In the genomic region with DNA sequence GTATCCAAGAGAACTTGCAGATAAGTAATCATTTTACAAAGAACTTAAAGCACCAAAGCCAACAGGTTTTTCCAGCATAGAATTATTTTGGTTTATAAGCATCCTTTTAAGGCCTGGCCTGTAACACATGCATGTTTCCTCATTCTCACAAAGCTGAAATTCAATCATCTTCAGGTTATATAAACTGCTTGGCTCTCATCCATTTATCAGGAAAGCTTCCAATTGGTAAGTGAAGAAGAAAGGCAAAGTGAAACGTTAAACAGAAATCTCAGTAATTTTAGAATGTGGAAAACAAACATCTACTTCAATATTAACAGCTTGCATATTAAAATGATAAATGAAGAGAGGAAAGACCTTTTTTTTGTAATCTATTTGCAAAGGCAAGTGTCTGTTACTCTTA, we compare ENCODE assay signal across 9 cellular contexts. TPM values are rescaled to one million over a fixed set of nuclear protein-coding genes. Genes with fewer than 3 reads are reported as not detected.
DNase-seq lines count a peak whose midpoint lies in the region; ATAC-seq, FAIRE-seq and TF ChIP-seq lines count a peak whose summit lies in the region.
"Had no signal": no experiment of that assay in that cellular context is flagged by ENCODE, and none has a peak within 500 bp of the region (broad histone marks: within the 10 kb centered on the region; RNA-seq: fewer than 3 reads in every experiment).

No MANE protein-coding gene starts in this region.

- peak overlapping the region; percentile 65 for H3K4me3 Mint-ChIP-seq in activated naive CD4-positive, alpha-beta T cell treated with anti-CD3 and anti-CD28 coated beads for 36 hours
- H3K4me3 Mint-ChIP-seq in activated naive CD8-positive, alpha-beta T cell treated with anti-CD3 and anti-CD28 coated beads, Interleukin-2, amount 10 ng/mL, durations not matched to agents 7 days and 5 days: peak overlapping the region; percentile 100

- TF ChIP-seq POLR2A in upper lobe of left lung (IDR thresholded peaks at IDR 0.05): no peak

- H3K27me3 ChIP-seq in left lung (no peaks in the 10 kb centered on the region), upper lobe of left lung (no peaks in the 10 kb centered on the region)

- peak overlapping the region; percentile 72 for H3K27ac Mint-ChIP-seq in activated naive CD4-positive, alpha-beta T cell treated with anti-CD3 and anti-CD28 coated beads for 36 hours
- H3K27ac Mint-ChIP-seq in activated naive CD8-positive, alpha-beta T cell treated with anti-CD3 and anti-CD28 coated beads, Interleukin-2, amount 10 ng/mL, durations not matched to agents 7 days and 5 days: peak overlapping the region; percentile 45

- no peak for DNase-seq in activated naive CD4-positive, alpha-beta T cell treated with anti-CD3 and anti-CD28 coated beads for 36 hours
- DNase-seq in activated naive CD4-positive, alpha-beta T cell treated with anti-CD3 and anti-CD28 coated beads, Interleukin-2, amount 50 U/mL, for 16 hours: no peak
- no peak for DNase-seq in activated naive CD8-positive, alpha-beta T cell treated with anti-CD3 and anti-CD28 coated beads, Interleukin-2, amount 10 ng/mL, durations not matched to agents 7 days and 5 days
- DNase-seq in left lung (no peak), upper lobe of left lung (no peak), HTR-8/SVneo (ENCODE audit: insufficient read length, low spot score) (no peak)

- H3K4me1 Mint-ChIP-seq in activated naive CD4-positive, alpha-beta T cell treated with anti-CD3 and anti-CD28 coated beads for 36 hours (ENCODE audit: low read depth): peaks cover 63% of the 10 kb centered on the region
- peaks cover 43% of the 10 kb centered on the region for H3K4me1 Mint-ChIP-seq in activated naive CD8-positive, alpha-beta T cell treated with anti-CD3 and anti-CD28 coated beads, Interleukin-2, amount 10 ng/mL, durations not matched to agents 7 days and 5 days

- POLR2A ChIA-PET in activated naive CD8-positive, alpha-beta T cell treated with anti-CD3 and anti-CD28 coated beads, Interleukin-2, amount 10 ng/mL, durations not matched to agents 7 days and 5 days (lab: Charles Lee): interaction anchor here (1.1 to 5.9 kb wide), 8 partner anchors 7 to 223 kb away, joined by 3 to 85 read pairs (median 9); partner anchors contain the start of genes ERICH6, SELENOT, SIAH2 and TSC22D2

- H3K4me1 ChIP-seq in left lung (peaks cover 19 to 63% of the 10 kb centered on the region in 2 donors), upper lobe of left lung (peaks cover 31 to 55% (median 42%) of the 10 kb centered on the region in 4 donors)

- H3K9me3 ChIP-seq in left lung (no peaks in the 10 kb centered on the region), upper lobe of left lung (no peaks in the 10 kb centered on the region)

- H3K36me3 Mint-ChIP-seq in activated naive CD4-positive, alpha-beta T cell treated with anti-CD3 and anti-CD28 coated beads for 36 hours (ENCODE audit: low read depth): peaks cover 42% of the 10 kb centered on the region
- peaks cover 26% of the 10 kb centered on the region for H3K36me3 Mint-ChIP-seq in activated naive CD8-positive, alpha-beta T cell treated with anti-CD3 and anti-CD28 coated beads, Interleukin-2, amount 10 ng/mL, durations not matched to agents 7 days and 5 days

- H3K36me3 ChIP-seq in left lung (peaks cover 0 to 18% of the 10 kb centered on the region in 2 donors), upper lobe of left lung (peaks cover 0 to 32% (median 4%) of the 10 kb centered on the region in 4 donors)

- 0% methylated on average over 1 of the region's 1 CpG for WGBS in upper lobe of left lung, 2 donors

- intact Hi-C loops in activated naive CD4-positive, alpha-beta T cell treated with anti-CD3 and anti-CD28 coated beads for 36 hours (cut with micrococcal nuclease): loop anchor here (2.0 to 10.0 kb wide), 3 partner anchors 14 to 1650 kb away; partner anchors contain the start of gene GPR171
- intact Hi-C loops in left lung (cut with DNase I): no loop called here

- no peak for FAIRE-seq in HTR-8/SVneo (lab: Jason Lieb, UNC)
- FAIRE-seq: colon had no signal

- H3K27me3 Mint-ChIP-seq in activated naive CD4-positive, alpha-beta T cell treated with anti-CD3 and anti-CD28 coated beads for 36 hours (ENCODE audit: low read depth): no peaks in the 10 kb centered on the region
- H3K27me3 Mint-ChIP-seq in activated naive CD8-positive, alpha-beta T cell treated with anti-CD3 and anti-CD28 coated beads, Interleukin-2, amount 10 ng/mL, durations not matched to agents 7 days and 5 days: no peaks in the 10 kb centered on the region

- peak overlapping the region; percentile 78 to 90 for H3K4me3 ChIP-seq in left lung
- H3K4me3 ChIP-seq in upper lobe of left lung: peak overlapping the region; percentile 42 to 89 (median 64)

- ATAC-seq in activated naive CD8-positive, alpha-beta T cell treated with anti-CD3 and anti-CD28 coated beads, Interleukin-2, amount 10 ng/mL, durations not matched to agents 7 days and 5 days (ENCODE audit: low read depth): no peak
- ATAC-seq in left lung (no peak), upper lobe of left lung (ENCODE audit: low FRiP score in 2 of 2) (no peak), GM21528 (IDR thresholded peaks at IDR 0.05; ENCODE audit: low FRiP score, unreplicated experiment) (no peak), HG02571 (IDR thresholded peaks at IDR 0.05; ENCODE audit: unreplicated experiment) (no peak)

- no peak for TF ChIP-seq CTCF in left lung (IDR thresholded peaks at IDR 0.05)
- TF ChIP-seq CTCF in upper lobe of left lung (IDR thresholded peaks at IDR 0.05): no peak

- H3K27ac ChIP-seq in left lung: peak overlapping the region; percentile 99 to 100
- peak overlapping the region; percentile 98 to 99 (median 99) for H3K27ac ChIP-seq in upper lobe of left lung

- TF ChIP-seq EP300 in upper lobe of left lung (IDR thresholded peaks at IDR 0.05): no peak

- no peaks in the 10 kb centered on the region for H3K9me3 Mint-ChIP-seq in activated naive CD4-positive, alpha-beta T cell treated with anti-CD3 and anti-CD28 coated beads for 36 hours
- no peaks in the 10 kb centered on the region for H3K9me3 Mint-ChIP-seq in activated naive CD8-positive, alpha-beta T cell treated with anti-CD3 and anti-CD28 coated beads, Interleukin-2, amount 10 ng/mL, durations not matched to agents 7 days and 5 days

- CTCF ChIA-PET in activated naive CD4-positive, alpha-beta T cell treated with anti-CD3 and anti-CD28 coated beads for 36 hours (lab: Charles Lee): interaction anchor here (0.6 to 1.5 kb wide), 4 partner anchors 63 to 243 kb away, joined by 3 to 6 read pairs (median 4); no protein-coding TSS in a partner anchor

RNA-seq across cellular contexts. Expression of gene SERP1, which starts 1.6 kb away (rescaled TPM):
- total RNA-seq in activated naive CD4-positive, alpha-beta T cell treated with anti-CD3 and anti-CD28 coated beads for 36 hours: 100 to 1,000 TPM in 1 of 2 experiments, 10 to 100 TPM in 1; 95.9 to 105 TPM
- total RNA-seq in activated naive CD8-positive, alpha-beta T cell treated with anti-CD3 and anti-CD28 coated beads, Interleukin-2, amount 10 ng/mL, durations not matched to agents 7 days and 5 days: 10 to 100 TPM; 89.4 to 89.8 TPM
- total RNA-seq in left lung (100 to 1,000 TPM; 138 to 155 TPM), upper lobe of left lung (100 to 1,000 TPM; 160 to 459 (median 303) TPM)

RNA-seq across cellular contexts. Expression of gene EIF2A, which starts 1.9 kb away (rescaled TPM):
- 100 to 1,000 TPM; 133 to 135 TPM for total RNA-seq in activated naive CD4-positive, alpha-beta T cell treated with anti-CD3 and anti-CD28 coated beads for 36 hours
- 10 to 100 TPM; 82.2 to 84.2 TPM for total RNA-seq in activated naive CD8-positive, alpha-beta T cell treated with anti-CD3 and anti-CD28 coated beads, Interleukin-2, amount 10 ng/mL, durations not matched to agents 7 days and 5 days
- 10 to 100 TPM; 63.2 to 84.8 TPM for total RNA-seq in left lung
- 100 to 1,000 TPM in 2 of 6 donors, 10 to 100 TPM in 4; 40.1 to 202 (median 78.0) TPM for total RNA-seq in upper lobe of left lung

RNA-seq across cellular contexts. Expression of gene SELENOT, which starts 58.4 kb away (rescaled TPM):
- total RNA-seq in activated naive CD4-positive, alpha-beta T cell treated with anti-CD3 and anti-CD28 coated beads for 36 hours: 10 to 100 TPM; 68.4 to 71.2 TPM
- 10 to 100 TPM; 92.5 to 94.2 TPM for total RNA-seq in activated naive CD8-positive, alpha-beta T cell treated with anti-CD3 and anti-CD28 coated beads, Interleukin-2, amount 10 ng/mL, durations not matched to agents 7 days and 5 days
- total RNA-seq in left lung (100 to 1,000 TPM; 115 to 163 TPM), upper lobe of left lung (100 to 1,000 TPM in 2 of 6 donors, 10 to 100 TPM in 3, 1 to 10 TPM in 1; 9.4 to 120 (median 90.2) TPM)
